14 cellular contexts compared by ENCODE assay signal in the genomic region with DNA sequence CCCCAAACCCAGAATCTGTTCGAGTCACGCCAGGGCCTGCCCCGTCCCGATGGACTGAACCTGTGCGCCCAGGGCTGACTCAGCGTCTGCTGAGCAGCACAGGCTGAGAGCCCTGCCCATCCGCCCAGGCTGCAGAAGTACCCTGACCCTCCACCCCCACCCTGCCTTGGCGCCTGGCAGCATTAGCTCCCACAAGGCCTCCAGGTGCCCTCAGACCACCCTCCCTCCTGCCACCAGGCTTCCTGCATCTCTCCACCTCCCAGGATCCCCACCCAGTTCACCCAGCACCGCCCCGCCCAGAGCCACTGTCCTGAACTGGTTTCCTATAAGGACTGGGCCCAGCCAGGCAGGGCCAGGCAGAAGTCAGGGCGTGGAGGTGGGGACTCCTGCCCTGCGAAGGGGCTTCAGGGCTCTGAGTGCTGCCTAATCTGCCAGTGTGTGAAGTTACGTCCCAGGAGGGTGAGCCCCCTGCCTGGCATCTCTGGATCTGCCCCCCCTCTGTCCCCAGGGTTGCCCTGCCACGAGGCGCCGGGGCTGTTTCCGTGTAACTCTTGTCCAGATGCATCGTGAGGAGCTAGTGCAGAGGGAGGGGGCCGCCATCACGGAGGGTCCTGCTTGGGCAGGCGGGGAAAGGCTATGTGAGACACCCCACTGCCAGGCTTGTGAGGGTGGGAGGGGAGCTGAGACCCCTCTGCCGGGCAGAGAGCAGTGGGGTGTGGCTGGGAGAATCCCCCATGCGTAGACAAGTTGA. TPM values are rescaled to one million over a fixed set of nuclear protein-coding genes. Genes with fewer than 3 reads are reported as not detected.
DNase-seq lines count a peak whose midpoint lies in the region; ATAC-seq and TF ChIP-seq lines count a peak whose summit lies in the region.
"Had no signal": no experiment of that assay in that cellular context is flagged by ENCODE, and none has a peak within 500 bp of the region (broad histone marks: within the 10 kb centered on the region; RNA-seq: fewer than 3 reads in every experiment).

No MANE protein-coding gene starts in this region.

- no peaks in the 10 kb centered on the region for H3K27me3 ChIP-seq in mammary epithelial cell (ENCODE audit: insufficient read depth, low read length)
- H3K27me3 ChIP-seq in stomach: no peaks in the 10 kb centered on the region
- H3K27me3 ChIP-seq in GM23248 (replicated peaks; ENCODE audit: insufficient read depth): no peaks in the 10 kb centered on the region

- H3K4me3 ChIP-seq in mammary epithelial cell (replicated peaks in 1 of 3; ENCODE audit: insufficient read depth in 1 of 3, low read depth in 2 of 3, low read length in 3 of 3): no peak overlapping the region
- no peak overlapping the region for H3K4me3 ChIP-seq in stomach
- H3K4me3 ChIP-seq in GM23248: no peak overlapping the region

- no peaks in the 10 kb centered on the region for H3K9me3 ChIP-seq in mammary epithelial cell (replicated peaks; ENCODE audit: insufficient read depth, low read length)
- no peaks in the 10 kb centered on the region for H3K9me3 ChIP-seq in stomach
- no peaks in the 10 kb centered on the region for H3K9me3 ChIP-seq in GM23248 (ENCODE audit: low read depth)

- WGBS in mammary epithelial cell (ENCODE audit: low coverage, missing lambda C conversion rate): 94% methylated on average over 16 of the region's 23 CpGs
- 63 to 87% (median 70%) methylated on average over 6 to 23 of the region's 23 CpGs for WGBS in stomach, 5 donors
- 91 to 94% methylated on average over 12 to 23 of the region's 23 CpGs for WGBS in GM23248 (ENCODE audit: low coverage in 1 of 2, low lambda C conversion rate in 2 of 2, missing lambda C conversion rate in 2 of 2), 2 experiments

- no peaks in the 10 kb centered on the region; the same call in 1 of the 2 replicates for H3F3A ChIP-seq in GM23248 (ENCODE audit: insufficient read depth)

- CTCF ChIA-PET in mammary epithelial cell (lab: Charles Lee; ENCODE audit: low non-redundant PET): no interaction called here

- H4K20me1 ChIP-seq in mammary epithelial cell (ENCODE audit: insufficient read depth, low read length): no peaks in the 10 kb centered on the region
- H4K20me1 ChIP-seq in GM23248 (ENCODE audit: insufficient read depth): no peaks in the 10 kb centered on the region

- H3K4me1 ChIP-seq in mammary epithelial cell (ENCODE audit: insufficient read depth, low read length) (peaks cover 22% of the 10 kb centered on the region), stomach (peaks cover 39 to 62% (median 46%) of the 10 kb centered on the region in 4 donors), GM23248 (ENCODE audit: insufficient read depth) (peaks cover 9% of the 10 kb centered on the region)

- ATAC-seq in left lobe of liver (peak; percentile 9), GM18517 (IDR thresholded peaks at IDR 0.05; ENCODE audit: unreplicated experiment) (no peak), HG03565 (IDR thresholded peaks at IDR 0.05; ENCODE audit: unreplicated experiment) (no peak)
- ATAC-seq: Panc1 had no signal

- H3K27ac ChIP-seq in mammary epithelial cell (ENCODE audit: insufficient read depth, low read depth, low read length) (no peak overlapping the region), stomach (peak overlapping the region; percentile 40 to 78 (median 68)), GM23248 (no peak overlapping the region)

- H3K9me2 ChIP-seq in GM23248 (ENCODE audit: insufficient read depth): no peaks in the 10 kb centered on the region

- DNase-seq in HPDE6-E6E7 (ENCODE audit: extremely low spot score): peak; percentile 79
- no peak for DNase-seq in mammary epithelial cell
- peak; percentile 70 for DNase-seq in left lobe of liver (ENCODE audit: low spot score)
- peak; percentile 60 for DNase-seq in stomach
- DNase-seq in activated naive CD4-positive, alpha-beta T cell (lab: John Stamatoyannopoulos, UW): no peak
- DNase-seq in GM23248: no peak
- DNase-seq: activated CD4-positive, alpha-beta T cell treated with anti-CD3 and anti-CD28 coated beads, Interleukin-2, amount 50 U/mL, for 48 hours; activated T-cell treated with anti-CD3 and anti-CD28 coated beads, Interleukin-2, amount 50 U/mL, for 48 hours; effector memory CD4-positive, alpha-beta T cell; MM.1S; stimulated activated CD4-positive, alpha-beta T cell treated with anti-CD3 and anti-CD28 coated beads, Interleukin-2, amount 100 ng/mL, for 24 hours had no signal

- H3K79me2 ChIP-seq in mammary epithelial cell (ENCODE audit: insufficient read depth, low read length): no peaks in the 10 kb centered on the region
- no peaks in the 10 kb centered on the region for H3K79me2 ChIP-seq in GM23248 (ENCODE audit: insufficient read depth)

- intact Hi-C loops in mammary epithelial cell (cut with micrococcal nuclease): no loop called here
- intact Hi-C loops in stomach (cut with DNase I; ENCODE audit: low total_unique reads): no loop called here

- dilution Hi-C loops in mammary epithelial cell (cut with HindIII; ENCODE audit: low sequenced_read_pairs): no loop called here

- TF ChIP-seq EP300 in stomach (IDR thresholded peaks at IDR 0.05): no peak

- TF ChIP-seq POLR2A in stomach (IDR thresholded peaks at IDR 0.05): no peak

- no peaks in the 10 kb centered on the region for H3K36me3 ChIP-seq in mammary epithelial cell (ENCODE audit: insufficient read depth, low read length)
- H3K36me3 ChIP-seq in stomach: no peaks in the 10 kb centered on the region
- H3K36me3 ChIP-seq in GM23248 (ENCODE audit: low read depth): no peaks in the 10 kb centered on the region

- H2AFZ ChIP-seq in mammary epithelial cell (ENCODE audit: low read depth, low read length) (no peak overlapping the region), GM23248 (no peak overlapping the region)

- no TSS peak for BruUV-seq in mammary epithelial cell (replicated peaks; lab: Mats Ljungman, UMichigan)

- in situ Hi-C loops in mammary epithelial cell (cut with MboI; ENCODE audit: low sequenced_read_pairs in 2 of 2) (no loop called here), GM23248 (cut with MboI) (no loop called here)

- peak overlapping the region; percentile 8 for H3K4me2 ChIP-seq in mammary epithelial cell (ENCODE audit: insufficient read depth, low read depth, low read length)
- H3K4me2 ChIP-seq in GM23248 (ENCODE audit: unreplicated experiment): no peak overlapping the region

- TF ChIP-seq CTCF in mammary epithelial cell (conservative IDR thresholded peaks at IDR 0.05 in 1 of 2, IDR thresholded peaks at IDR 0.05 in 1 of 2; ENCODE audit: extremely low read depth in 1 of 2, insufficient read depth in 1 of 2, low read depth in 1 of 2, low read length in 2 of 2): no peak
- no peak for TF ChIP-seq CTCF in stomach (IDR thresholded peaks at IDR 0.05)

- H3K9ac ChIP-seq in mammary epithelial cell (ENCODE audit: insufficient read depth, low read length) (no peak overlapping the region), GM23248 (no peak overlapping the region)

RNA-seq across cellular contexts. Expression of gene ADSS1, which starts 9.1 kb away (rescaled TPM):
- 1 to 10 TPM; 1.5 to 3.8 TPM for total RNA-seq in mammary epithelial cell
- 0.56 TPM for polyA plus RNA-seq in mammary epithelial cell
- polyA minus RNA-seq in mammary epithelial cell: not detected
- total RNA-seq in left lobe of liver: 51.9 TPM
- 10 to 100 TPM in 1 of 5 donors, 1 to 10 TPM in 3, not detected in 1; 7.0 to 59.4 (median 7.6) TPM for total RNA-seq in stomach
- 10 to 100 TPM; 12.3 to 16.7 (median 14.5) TPM for polyA plus RNA-seq in stomach
- total RNA-seq in GM23248 (2014; rRNA removed; shearing (Covaris generic)): 3.7 and 4.7 TPM in 2 replicates
- polyA plus RNA-seq in GM23248 (2016; fragmentation: Nextera tagmentation; extraction: Ambion mirVana): 6.6 and 7.1 TPM in 2 replicates

RNA-seq across cellular contexts. Expression of gene SIVA1, which starts 19.8 kb away (rescaled TPM):
- total RNA-seq in mammary epithelial cell (10 to 100 TPM; 43.3 to 56.1 TPM), left lobe of liver (50.3 TPM), stomach (100 to 1,000 TPM in 4 of 5 donors, 10 to 100 TPM in 1; 73.3 to 366 (median 252) TPM)
- polyA plus RNA-seq in mammary epithelial cell (98.6 TPM), stomach (100 to 1,000 TPM; 200 to 247 (median 213) TPM), GM23248 (2016; fragmentation: Nextera tagmentation; extraction: Ambion mirVana) (132 and 141 TPM in 2 replicates)
- 12.2 TPM for polyA minus RNA-seq in mammary epithelial cell
- total RNA-seq in GM23248 (2014; rRNA removed; shearing (Covaris generic)): 148 and 174 TPM in 2 replicates

RNA-seq across cellular contexts. Expression of gene INF2, which starts 43.7 kb away (rescaled TPM):
- 100 to 1,000 TPM in 1 of 2 donors, 10 to 100 TPM in 1; 65.7 to 125 TPM for total RNA-seq in mammary epithelial cell
- 64.5 TPM for polyA plus RNA-seq in mammary epithelial cell
- 52.1 TPM for polyA minus RNA-seq in mammary epithelial cell
- total RNA-seq in left lobe of liver: 63.1 TPM
- 100 to 1,000 TPM in 4 of 5 donors, 10 to 100 TPM in 1; 45.9 to 385 (median 184) TPM for total RNA-seq in stomach
- 100 to 1,000 TPM in 1 of 3 donors, 10 to 100 TPM in 2; 74.7 to 113 (median 90.3) TPM for polyA plus RNA-seq in stomach
- total RNA-seq in GM23248 (2014; rRNA removed; shearing (Covaris generic)): 53.3 and 62.1 TPM in 2 replicates
- polyA plus RNA-seq in GM23248 (2016; fragmentation: Nextera tagmentation; extraction: Ambion mirVana): 23.0 and 24.2 TPM in 2 replicates

Comparison
In these comparisons a context has a peak if more than half of its experiments do, and no peak if none do; other contexts are left out.
1. DNase-seq: peak in HPDE6-E6E7 (single experiment), left lobe of liver (single experiment) and stomach (single experiment); none in mammary epithelial cell (single experiment), activated naive CD4-positive, alpha-beta T cell (0 of 4) and GM23248 (single experiment).
2. H3K27ac ChIP-seq: peak in stomach (5 of 5); none in mammary epithelial cell (single experiment) and GM23248 (single experiment).